Comparison of ENCODE assay signal across 9 cellular contexts in the genomic region with DNA sequence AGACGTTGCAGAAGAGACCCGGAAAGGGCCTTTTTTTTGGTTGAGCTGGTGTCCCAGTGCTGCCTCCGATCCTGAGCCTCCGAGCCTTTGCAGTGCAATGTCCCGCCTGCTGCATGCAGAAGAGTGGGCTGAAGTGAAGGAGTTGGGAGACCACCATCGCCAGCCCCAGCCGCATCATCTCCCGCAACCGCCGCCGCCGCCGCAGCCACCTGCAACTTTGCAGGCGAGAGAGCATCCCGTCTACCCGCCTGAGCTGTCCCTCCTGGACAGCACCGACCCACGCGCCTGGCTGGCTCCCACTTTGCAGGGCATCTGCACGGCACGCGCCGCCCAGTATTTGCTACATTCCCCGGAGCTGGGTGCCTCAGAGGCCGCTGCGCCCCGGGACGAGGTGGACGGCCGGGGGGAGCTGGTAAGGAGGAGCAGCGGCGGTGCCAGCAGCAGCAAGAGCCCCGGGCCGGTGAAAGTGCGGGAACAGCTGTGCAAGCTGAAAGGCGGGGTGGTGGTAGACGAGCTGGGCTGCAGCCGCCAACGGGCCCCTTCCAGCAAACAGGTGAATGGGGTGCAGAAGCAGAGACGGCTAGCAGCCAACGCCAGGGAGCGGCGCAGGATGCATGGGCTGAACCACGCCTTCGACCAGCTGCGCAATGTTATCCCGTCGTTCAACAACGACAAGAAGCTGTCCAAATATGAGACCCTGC. TPM values are rescaled to one million over a fixed set of nuclear protein-coding genes. Genes with fewer than 3 reads are reported as not detected.
DNase-seq lines count a peak whose midpoint lies in the region; ATAC-seq and TF ChIP-seq lines count a peak whose summit lies in the region.
"Had no signal": no experiment of that assay in that cellular context is flagged by ENCODE, and none has a peak within 500 bp of the region (broad histone marks: within the 10 kb centered on the region; RNA-seq: fewer than 3 reads in every experiment).

No MANE protein-coding gene starts in this region.

- H3K79me1 ChIP-seq in H9 (ENCODE audit: insufficient read depth, low read depth, low read length, poor library complexity, severe bottlenecking): no peaks in the 10 kb centered on the region

- peak overlapping the region; percentile 45; the same call in 1 of the 2 replicates for H2BK15ac ChIP-seq in H9 (ENCODE audit: low read depth, low read length)

- H3K9ac ChIP-seq in H9 (ENCODE audit: extremely low read depth, insufficient read length, low read length): no peak overlapping the region
- H3K9ac ChIP-seq in skeletal muscle tissue (ENCODE audit: low read depth in 1 of 3, low read length in 3 of 3): no peak overlapping the region

- no peak overlapping the region for H2BK12ac ChIP-seq in H9 (ENCODE audit: insufficient read length, low read depth, low read length)

- H3K56ac ChIP-seq in H9 (ENCODE audit: insufficient read length, low read depth, low read length): no peak overlapping the region

- H3K36me3 Mint-ChIP-seq in H9 (ENCODE audit: insufficient read depth in 1 of 3, low read depth in 3 of 3): no peaks in the 10 kb centered on the region; a peak in 1 of 7 replicates

- H3K4me1 ChIP-seq in H9 (ENCODE audit: insufficient read depth, low read length) (no peaks in the 10 kb centered on the region; the same call in 1 of the 2 replicates), skeletal muscle tissue (ENCODE audit: control insufficient read depth in 3 of 3, insufficient read depth in 3 of 3, low read length in 3 of 3) (peaks cover 17 to 19% (median 17%) of the 10 kb centered on the region in 3 donors)

- H3K23ac ChIP-seq in H9 (ENCODE audit: insufficient read length, low read depth, low read length): no peak overlapping the region

- no peak overlapping the region for H3T11ph ChIP-seq in H9 (ENCODE audit: low read length)

- no peak overlapping the region for H3K4ac ChIP-seq in H9 (ENCODE audit: low read depth, low read length)

- ATAC-seq in left cardiac atrium: peak; percentile 29 to 53
- no peak for ATAC-seq in HG03025 (IDR thresholded peaks at IDR 0.05; ENCODE audit: low FRiP score, unreplicated experiment)

- no peaks in the 10 kb centered on the region for H3K36me3 ChIP-seq in skeletal muscle tissue (ENCODE audit: control insufficient read depth in 3 of 3, insufficient read depth in 3 of 3, low read length in 3 of 3)

- no peak overlapping the region for H4K5ac ChIP-seq in H9 (ENCODE audit: insufficient read length, low read depth, low read length)

- no peak overlapping the region for H4K8ac ChIP-seq in H9 (replicated peaks; ENCODE audit: insufficient read length, low read depth, low read length)

- no peak overlapping the region for H2BK120ac ChIP-seq in H9 (ENCODE audit: low read depth, low read length, poor library complexity, severe bottlenecking)

- no peak overlapping the region for H2BK20ac ChIP-seq in H9 (ENCODE audit: low read depth, low read length, poor library complexity, severe bottlenecking)

- no peak overlapping the region for H3K27ac ChIP-seq in H9 (ENCODE audit: insufficient read length, low read depth, low read length)
- no peak overlapping the region for H3K27ac ChIP-seq in skeletal muscle tissue (ENCODE audit: low read depth, low read length)

- no peak overlapping the region; the same call in 1 of the 2 replicates for H3K14ac ChIP-seq in H9 (ENCODE audit: insufficient read depth, low read length)

- WGBS in H9 (ENCODE audit: extremely low coverage, insufficient read length, low lambda C conversion rate): no CpG with 5 or more reads among the region's 49 CpGs

- no peak overlapping the region for H2AFZ ChIP-seq in H9 (ENCODE audit: low read length)

- H2AK5ac ChIP-seq in H9 (ENCODE audit: insufficient read length, low read length): no peak overlapping the region

- peak overlapping the region; percentile 40 to 60 (median 60) for H3K4me3 ChIP-seq in skeletal muscle tissue (ENCODE audit: low read length in 3 of 3)

- peaks cover 2% of the 10 kb centered on the region for H4K20me1 ChIP-seq in H9 (ENCODE audit: control insufficient read depth, insufficient read depth, insufficient read length)

- peak; percentile 73 for DNase-seq in H9
- peak; percentile 20 for DNase-seq in SK-N-DZ (ENCODE audit: low spot score)
- no peak for DNase-seq in left cardiac atrium
- no peak for DNase-seq in HCEC 1CT
- no peak for DNase-seq in SKM-1 (lab: John Stamatoyannopoulos, UW; ENCODE audit: unreplicated experiment)
- no peak for DNase-seq in stimulated activated CD4-positive, alpha-beta T cell treated with anti-CD3 and anti-CD28 coated beads, Interleukin-4, amount 100 ng/mL, for 4 hours

- H3K18ac ChIP-seq in H9 (ENCODE audit: insufficient read length, low read depth, low read length): no peak overlapping the region

- peaks cover 22% of the 10 kb centered on the region for H3K23me2 ChIP-seq in H9 (ENCODE audit: insufficient read length, low read depth, low read length, poor library complexity, severe bottlenecking)

- TF ChIP-seq CTCF in H9 (conservative IDR thresholded peaks at IDR 0.05): no peak

- H3K9me3 Mint-ChIP-seq in H9: peaks cover 5% of the 10 kb centered on the region in 2 experiments; a peak in 4 of 5 replicates

- H3K27ac Mint-ChIP-seq in H9: no peak overlapping the region; a peak in 1 of 7 replicates
- H3K27ac Mint-ChIP-seq: activated naive CD4-positive, alpha-beta T cell treated with anti-CD3 and anti-CD28 coated beads, Interleukin-2, amount 50 U/mL, for 24 hours had no signal

- intact Hi-C loops in left cardiac atrium (cut with DNase I): no loop called here

- peaks cover 42% of the 10 kb centered on the region for H3K27me3 ChIP-seq in H9 (ENCODE audit: insufficient read depth, low read length)
- peaks cover 79 to 82% (median 81%) of the 10 kb centered on the region in 3 donors for H3K27me3 ChIP-seq in skeletal muscle tissue (ENCODE audit: control insufficient read depth in 3 of 3, insufficient read depth in 3 of 3, low read length in 3 of 3)

- H3K27me3 Mint-ChIP-seq in H9 (ENCODE audit: low read depth): peaks cover 99% of the 10 kb centered on the region

- no peak overlapping the region for H4K91ac ChIP-seq in H9 (ENCODE audit: insufficient read length, low read depth, low read length)

- peak overlapping the region; percentile 64 to 89 for H3K4me3 Mint-ChIP-seq in H9

- peak overlapping the region; percentile 91 for H3K4me2 ChIP-seq in H9 (ENCODE audit: insufficient read depth, insufficient read length, low read length)

- H3K9me3 ChIP-seq in H9 (ENCODE audit: control insufficient read depth, low read depth, low read length) (no peaks in the 10 kb centered on the region), skeletal muscle tissue (ENCODE audit: control insufficient read depth in 3 of 3, low read length in 3 of 3) (no peaks in the 10 kb centered on the region)

- no peaks in the 10 kb centered on the region for H3K79me2 ChIP-seq in H9 (ENCODE audit: insufficient read depth, low read length)

- H3K4me1 Mint-ChIP-seq in H9: peaks cover 34 to 60% of the 10 kb centered on the region in 2 experiments

- H2BK5ac ChIP-seq in H9 (ENCODE audit: insufficient read length, low read length): no peak overlapping the region

RNA-seq across cellular contexts. Expression of gene ATOH1, which starts 0.4 kb away (rescaled TPM):
- not detected in 2 replicates for total RNA-seq in H9 (2021)
- polyA plus RNA-seq in SK-N-DZ (2014; cell fraction: cytosol; rRNA removed): 0.20 TPM in 1 of 2 replicates, not detected in the other
- polyA plus RNA-seq in SK-N-DZ (2014; cell fraction: nucleus; rRNA removed): 0.13 TPM in 1 of 2 replicates, not detected in the other
- not detected for total RNA-seq in left cardiac atrium
- total RNA-seq in skeletal muscle tissue: not detected

Comparison
In these comparisons a context has a peak if more than half of its experiments do, and no peak if none do; other contexts are left out.
1. DNase-seq: peak in H9 (single experiment) and SK-N-DZ (single experiment); none in left cardiac atrium (single experiment), HCEC 1CT (single experiment), SKM-1 (single experiment) and stimulated activated CD4-positive, alpha-beta T cell treated with anti-CD3 and anti-CD28 coated beads, Interleukin-4, amount 100 ng/mL, for 4 hours (0 of 2).